1 cellular context compared by ENCODE assay signal in genomic region chr13:75445717-75446529, GRCh38.
TF ChIP-seq lines count a peak whose summit lies in the region.

No MANE protein-coding gene starts in this region.

TF ChIP-seq in HEK293, 187 proteins besides CTCF, POLR2A, EP300 and RAD21:
- TF ChIP-seq ZNF837 (tag by site-specific recombination; IDR thresholded peaks at IDR 0.05) = no peak
- TF ChIP-seq ZBTB17 (tag by site-specific recombination; IDR thresholded peaks at IDR 0.05) = peak; percentile 67; the same call in 1 of the 2 replicates
- TF ChIP-seq, protein P1, sequence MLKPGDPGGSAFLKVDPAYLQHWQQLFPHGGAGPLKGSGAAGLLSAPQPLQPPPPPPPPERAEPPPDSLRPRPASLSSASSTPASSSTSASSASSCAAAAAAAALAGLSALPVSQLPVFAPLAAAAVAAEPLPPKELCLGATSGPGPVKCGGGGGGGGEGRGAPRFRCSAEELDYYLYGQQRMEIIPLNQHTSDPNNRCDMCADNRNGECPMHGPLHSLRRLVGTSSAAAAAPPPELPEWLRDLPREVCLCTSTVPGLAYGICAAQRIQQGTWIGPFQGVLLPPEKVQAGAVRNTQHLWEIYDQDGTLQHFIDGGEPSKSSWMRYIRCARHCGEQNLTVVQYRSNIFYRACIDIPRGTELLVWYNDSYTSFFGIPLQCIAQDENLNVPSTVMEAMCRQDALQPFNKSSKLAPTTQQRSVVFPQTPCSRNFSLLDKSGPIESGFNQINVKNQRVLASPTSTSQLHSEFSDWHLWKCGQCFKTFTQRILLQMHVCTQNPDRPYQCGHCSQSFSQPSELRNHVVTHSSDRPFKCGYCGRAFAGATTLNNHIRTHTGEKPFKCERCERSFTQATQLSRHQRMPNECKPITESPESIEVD (tag by site-specific recombination; IDR thresholded peaks at IDR 0.05) = peak; percentile 63
- TF ChIP-seq PRDM4 (tag by site-specific recombination; IDR thresholded peaks at IDR 0.05) = 0 out of 2 replicates have a peak, but pooled peaks have one; percentile 14
- no peak for TF ChIP-seq KLF1 (tag by site-specific recombination; IDR thresholded peaks at IDR 0.05)
- TF ChIP-seq ZNF354C (tag by site-specific recombination; IDR thresholded peaks at IDR 0.05; ENCODE audit: borderline replicate concordance, low read depth) = no peak
